Comparison of ENCODE assay signal across 22 cellular contexts in the genomic region with DNA sequence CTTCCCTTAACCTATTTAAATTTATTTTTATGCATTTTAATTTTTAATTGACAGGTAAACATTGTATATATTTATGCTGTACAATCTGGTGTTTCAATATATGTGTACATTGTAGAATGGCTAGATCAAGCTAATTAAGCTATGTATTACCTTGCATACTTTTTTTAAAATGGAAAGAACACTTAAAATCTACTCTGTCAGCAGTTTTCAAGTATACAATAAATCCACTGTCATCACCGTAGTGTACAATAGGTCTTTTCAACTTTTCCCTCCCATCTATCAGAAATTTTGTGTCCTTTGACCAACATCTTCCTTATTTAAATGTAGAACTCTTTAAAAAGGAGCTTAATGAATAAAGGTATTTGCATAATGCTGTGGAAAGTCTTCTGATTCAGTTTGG. TPM values are rescaled to one million over a fixed set of nuclear protein-coding genes. Genes with fewer than 3 reads are reported as not detected.
DNase-seq lines count a peak whose midpoint lies in the region; ATAC-seq, FAIRE-seq and TF ChIP-seq lines count a peak whose summit lies in the region.
"Had no signal": no experiment of that assay in that cellular context is flagged by ENCODE, and none has a peak within 500 bp of the region (broad histone marks: within the 10 kb centered on the region; RNA-seq: fewer than 3 reads in every experiment).

No MANE protein-coding gene starts in this region.

- no peak overlapping the region for H3K27ac Mint-ChIP-seq in activated T-helper 2 cell treated with anti-CD3 and anti-CD28 coated beads, Interferon-gamma antibody, Interleukin-2, Interleukin-4, amounts not matched to agents 10 μg/mL and 5 μg/mL and 100 μg/mL, durations not matched to agents 14 hours and 24 hours and 36 hours
- H3K27ac Mint-ChIP-seq: B cell; CD4-positive, alpha-beta T cell; CD8-positive, alpha-beta T cell had no signal

- TF ChIP-seq POLR2A in A549 (IDR thresholded peaks at IDR 0.05; ENCODE audit: low read length) (no peak), IMR-90 (IDR thresholded peaks at IDR 0.05; ENCODE audit: low read depth, low read length) (no peak), K562 (conservative IDR thresholded peaks at IDR 0.05) (no peak)

- POLR2A ChIA-PET in A549 (lab: Yijun Ruan, JAX) (no interaction called here), IMR-90 (lab: Charles Lee; ENCODE audit: unreplicated experiment) (no interaction called here), K562 (lab: Yijun Ruan, JAX) (interaction anchor here (1.2 kb wide), 1 partner anchor 28 kb away, joined by 3 read pairs; a partner anchor contains a TSS)

- H3K9ac ChIP-seq in IMR-90 (ENCODE audit: low read depth, low read length) (no peak overlapping the region), K562 (ENCODE audit: insufficient read depth in 1 of 2, low read depth in 2 of 2, low read length in 2 of 2) (no peak overlapping the region)
- H3K9ac ChIP-seq: BLaER1 treated with 17β-estradiol and CSF1 and Interleukin-3, amounts not matched to agents 10 nM and 100 nM had no signal

- H3K9me3 Mint-ChIP-seq in activated T-helper 2 cell treated with anti-CD3 and anti-CD28 coated beads, Interferon-gamma antibody, Interleukin-2, Interleukin-4, amounts not matched to agents 10 μg/mL and 5 μg/mL and 100 μg/mL, durations not matched to agents 14 hours and 24 hours and 36 hours: no peaks in the 10 kb centered on the region
- H3K9me3 Mint-ChIP-seq: CD4-positive, alpha-beta T cell; CD8-positive, alpha-beta T cell had no signal

- ATAC-seq in A549: no peak
- no peak for ATAC-seq in IMR-90 (ENCODE audit: low read depth)
- no peak for ATAC-seq in K562
- ATAC-seq in GM18517 (IDR thresholded peaks at IDR 0.05; ENCODE audit: unreplicated experiment): no peak
- ATAC-seq: CD8-positive, alpha-beta T cell had no signal

- no peaks in the 10 kb centered on the region for H3K79me1 ChIP-seq in IMR-90 (ENCODE audit: low read depth in 1 of 2, low read length in 2 of 2)

- H3K9me1 ChIP-seq in IMR-90 (ENCODE audit: insufficient read depth, low read length): no peaks in the 10 kb centered on the region; the same call in 1 of the 2 replicates
- H3K9me1 ChIP-seq in K562 (ENCODE audit: control insufficient read depth, insufficient read depth, low read length): no peaks in the 10 kb centered on the region

- TF ChIP-seq EP300 in A549 (IDR thresholded peaks at IDR 0.05) (no peak), K562 (IDR thresholded peaks at IDR 0.05; ENCODE audit: low read length) (no peak)

- H4K20me1 ChIP-seq in IMR-90 (ENCODE audit: insufficient read depth, low read length) (no peaks in the 10 kb centered on the region), K562 (replicated peaks; ENCODE audit: control insufficient read depth, insufficient read depth, low read length) (no peaks in the 10 kb centered on the region)
- H4K20me1 ChIP-seq: BLaER1 treated with 17β-estradiol and CSF1 and Interleukin-3, amounts not matched to agents 10 nM and 100 nM had no signal

- H3K18ac ChIP-seq in IMR-90 (ENCODE audit: low read depth, low read length): no peak overlapping the region

- H3K4me1 Mint-ChIP-seq in activated T-helper 2 cell treated with anti-CD3 and anti-CD28 coated beads, Interferon-gamma antibody, Interleukin-2, Interleukin-4, amounts not matched to agents 10 μg/mL and 5 μg/mL and 100 μg/mL, durations not matched to agents 14 hours and 24 hours and 36 hours (ENCODE audit: low read depth): no peaks in the 10 kb centered on the region
- H3K4me1 Mint-ChIP-seq: B cell had no signal

- 29% methylated on average over 1 of the region's 1 CpG for WGBS in A549 (ENCODE audit: missing lambda C conversion rate)
- no CpG with 5 or more reads among the region's 1 CpG for WGBS in IMR-90 (ENCODE audit: extremely low coverage in 2 of 2, insufficient read length in 1 of 2), 2 experiments
- 0% methylated on average over 1 of the region's 1 CpG for WGBS in K562 (ENCODE audit: insufficient coverage, low coverage, missing lambda C conversion rate)

- in situ Hi-C loops in IMR-90 (cut with MboI; ENCODE audit: low sequenced_read_pairs): no loop called here
- in situ Hi-C loops in K562 (cut with MboI): loop anchor here (25.0 kb wide), 1 partner anchor 1070 kb away; no protein-coding TSS in a partner anchor

- H3K27ac ChIP-seq in A549 (no peak overlapping the region), IMR-90 (ENCODE audit: insufficient read depth, low read length) (no peak overlapping the region), K562 (ENCODE audit: extremely low read depth, low read depth, low read length) (no peak overlapping the region)
- H3K27ac ChIP-seq: BLaER1 treated with 17β-estradiol and CSF1 and Interleukin-3, amounts not matched to agents 10 nM and 100 nM; C4-2B had no signal

- H3K9me3 ChIP-seq in A549 (no peaks in the 10 kb centered on the region), IMR-90 (ENCODE audit: control insufficient read depth, insufficient read depth, low read length) (no peaks in the 10 kb centered on the region), K562 (replicated peaks; ENCODE audit: control insufficient read depth, insufficient read depth, low read depth, low read length) (no peaks in the 10 kb centered on the region)
- H3K9me3 ChIP-seq: Caco-2 had no signal

- no peak overlapping the region for H2BK20ac ChIP-seq in IMR-90 (ENCODE audit: low read depth, low read length)

- no peak overlapping the region for H3K4ac ChIP-seq in IMR-90 (ENCODE audit: low read depth, low read length)

- H3K4me3 Mint-ChIP-seq in activated T-helper 2 cell treated with anti-CD3 and anti-CD28 coated beads, Interferon-gamma antibody, Interleukin-2, Interleukin-4, amounts not matched to agents 10 μg/mL and 5 μg/mL and 100 μg/mL, durations not matched to agents 14 hours and 24 hours and 36 hours (ENCODE audit: low read depth): no peak overlapping the region
- H3K4me3 Mint-ChIP-seq: B cell; CD4-positive, alpha-beta T cell; CD8-positive, alpha-beta T cell had no signal

- H2BK120ac ChIP-seq in IMR-90 (ENCODE audit: low read depth, low read length): no peak overlapping the region

- no peak overlapping the region for H3K23ac ChIP-seq in IMR-90 (ENCODE audit: low read depth, low read length)

- BruUV-seq in IMR-90 (replicated peaks; lab: Mats Ljungman, UMichigan) (no TSS peak), K562 (replicated peaks; lab: Mats Ljungman, UMichigan) (no TSS peak)

- no peak overlapping the region for H2BK5ac ChIP-seq in IMR-90 (ENCODE audit: low read depth, low read length, poor library complexity, severe bottlenecking)

- no peaks in the 10 kb centered on the region for H3K4me1 ChIP-seq in A549
- no peaks in the 10 kb centered on the region; the same call in 1 of the 2 replicates for H3K4me1 ChIP-seq in IMR-90 (ENCODE audit: control insufficient read depth, insufficient read depth, low read length)
- no peaks in the 10 kb centered on the region for H3K4me1 ChIP-seq in K562 (replicated peaks in 1 of 2; ENCODE audit: control insufficient read depth in 2 of 2, insufficient read depth in 2 of 2, low read length in 2 of 2)
- H3K4me1 ChIP-seq: BLaER1 treated with 17β-estradiol and CSF1 and Interleukin-3, amounts not matched to agents 10 nM and 100 nM; Caco-2 had no signal

- H2AK5ac ChIP-seq in IMR-90 (ENCODE audit: low read depth, low read length): no peak overlapping the region

- no peaks in the 10 kb centered on the region for H3K27me3 ChIP-seq in IMR-90 (ENCODE audit: control insufficient read depth, insufficient read depth, low read length)
- no peaks in the 10 kb centered on the region; a peak in 1 of 5 replicates for H3K27me3 ChIP-seq in K562 (ENCODE audit: control insufficient read depth in 2 of 2, insufficient read depth in 2 of 2, low read length in 2 of 2)
- H3K27me3 ChIP-seq: BLaER1 treated with 17β-estradiol and CSF1 and Interleukin-3, amounts not matched to agents 10 nM and 100 nM had no signal

- H3K56ac ChIP-seq in IMR-90 (ENCODE audit: extremely low read depth, insufficient read depth, low read length): no peak overlapping the region

- DNase-seq in A549 (ENCODE audit: low read depth in 1 of 2, low spot score in 1 of 2) (no peak), IMR-90 (no peak), K562 (ENCODE audit: extremely low read depth in 1 of 4, low spot score in 3 of 4) (no peak), head of caudate nucleus (no peak)
- DNase-seq in activated T-helper 2 cell treated with anti-CD3 and anti-CD28 coated beads, Interferon-gamma antibody, Interleukin-2, Interleukin-4, amounts not matched to agents 10 μg/mL and 5 μg/mL and 100 μg/mL, durations not matched to agents 14 hours and 24 hours and 36 hours (ENCODE audit: low spot score): no peak
- DNase-seq: 8988T; AML-193; Caco-2; Calu3; CD4-positive, alpha-beta T cell; CD8-positive, alpha-beta T cell; DMS79 treated with DMSO at 0.1 percent for 48 hours; GF-D8 had no signal

- no peak overlapping the region for H4K91ac ChIP-seq in IMR-90 (ENCODE audit: insufficient read depth, low read depth, low read length)

- no peaks in the 10 kb centered on the region for H3K36me3 ChIP-seq in IMR-90 (ENCODE audit: control insufficient read depth, insufficient read depth, low read length)
- no peaks in the 10 kb centered on the region for H3K36me3 ChIP-seq in K562 (ENCODE audit: control insufficient read depth, insufficient read depth, low read length)
- H3K36me3 ChIP-seq: BLaER1 treated with 17β-estradiol and CSF1 and Interleukin-3, amounts not matched to agents 10 nM and 100 nM had no signal

- no peaks in the 10 kb centered on the region for H3K79me2 ChIP-seq in K562 (ENCODE audit: control insufficient read depth, insufficient read depth, low read length)

- H2AK9ac ChIP-seq in IMR-90 (replicated peaks; ENCODE audit: low read depth, low read length, poor library complexity): no peak overlapping the region

- no peak overlapping the region for H3K14ac ChIP-seq in IMR-90 (replicated peaks; ENCODE audit: low read depth, low read length)

- FAIRE-seq in A549 (lab: Jason Lieb, UNC) (no peak), K562 (lab: Jason Lieb, UNC) (no peak)
- FAIRE-seq: D721Med, G401.6, GM12892, GM18507, GM19239 had no signal

- H3K4me3 ChIP-seq in A549: no peak overlapping the region
- no peak overlapping the region for H3K4me3 ChIP-seq in IMR-90 (ENCODE audit: insufficient read depth, low read depth, low read length)
- no peak overlapping the region for H3K4me3 ChIP-seq in K562
- H3K4me3 ChIP-seq: BLaER1 treated with 17β-estradiol and CSF1 and Interleukin-3, amounts not matched to agents 10 nM and 100 nM had no signal

- no peak overlapping the region for H2AFZ ChIP-seq in IMR-90 (replicated peaks; ENCODE audit: low read length, poor library complexity)
- H2AFZ ChIP-seq in K562 (ENCODE audit: low read depth, low read length): no peak overlapping the region

- dilution Hi-C loops in IMR-90 (cut with HindIII; ENCODE audit: low sequenced_read_pairs, unreplicated experiment): no loop called here

- intact Hi-C loops in IMR-90 (cut with micrococcal nuclease): no loop called here
- intact Hi-C loops in K562 (cut with micrococcal nuclease): no loop called here
- intact Hi-C loops in activated T-helper 2 cell treated with anti-CD3 and anti-CD28 coated beads, Interferon-gamma antibody, Interleukin-2, Interleukin-4, amounts not matched to agents 10 μg/mL and 5 μg/mL and 100 μg/mL, durations not matched to agents 14 hours and 24 hours and 36 hours (cut with micrococcal nuclease): no loop called here
- intact Hi-C loops in head of caudate nucleus (cut with DNase I): no loop called here

- no peaks in the 10 kb centered on the region for H3K36me3 Mint-ChIP-seq in activated T-helper 2 cell treated with anti-CD3 and anti-CD28 coated beads, Interferon-gamma antibody, Interleukin-2, Interleukin-4, amounts not matched to agents 10 μg/mL and 5 μg/mL and 100 μg/mL, durations not matched to agents 14 hours and 24 hours and 36 hours (ENCODE audit: low read depth)
- H3K36me3 Mint-ChIP-seq: CD8-positive, alpha-beta T cell had no signal

- no peak for TF ChIP-seq CTCF in A549 (IDR thresholded peaks at IDR 0.05)
- no peak for TF ChIP-seq CTCF in IMR-90 (conservative IDR thresholded peaks at IDR 0.05; ENCODE audit: low read depth, low read length)
- TF ChIP-seq CTCF in K562 (IDR thresholded peaks at IDR 0.05 in 2 of 3, conservative IDR thresholded peaks at IDR 0.05 in 1 of 3; ENCODE audit: insufficient read depth in 2 of 3, low read depth in 1 of 3, low read length in 3 of 3): no peak

- TF ChIP-seq RAD21 in A549 (conservative IDR thresholded peaks at IDR 0.05 in 1 of 2, IDR thresholded peaks at IDR 0.05 in 1 of 2): no peak
- TF ChIP-seq RAD21 in IMR-90 (IDR thresholded peaks at IDR 0.05; ENCODE audit: low read length): no peak
- no peak for TF ChIP-seq RAD21 in K562 (CRISPR knock-in tag; conservative IDR thresholded peaks at IDR 0.05 in 1 of 2, IDR thresholded peaks at IDR 0.05 in 1 of 2)

- H4K5ac ChIP-seq in IMR-90 (ENCODE audit: low read depth, low read length): no peak overlapping the region

- H4K8ac ChIP-seq in IMR-90 (ENCODE audit: low read depth in 2 of 2, low read length in 2 of 2): no peak overlapping the region

- no peak overlapping the region for H2BK15ac ChIP-seq in IMR-90 (ENCODE audit: low read depth, low read length)

- CTCF ChIA-PET in A549 (lab: Yijun Ruan, JAX) (no interaction called here), IMR-90 (lab: Yijun Ruan, JAX) (no interaction called here), K562 (lab: Yijun Ruan, JAX; ENCODE audit: low intra/inter-chr PET ratio) (no interaction called here)

- peaks cover 4% of the 10 kb centered on the region for H3K27me3 Mint-ChIP-seq in activated T-helper 2 cell treated with anti-CD3 and anti-CD28 coated beads, Interferon-gamma antibody, Interleukin-2, Interleukin-4, amounts not matched to agents 10 μg/mL and 5 μg/mL and 100 μg/mL, durations not matched to agents 14 hours and 24 hours and 36 hours (ENCODE audit: low read depth)

- H3K4me2 ChIP-seq in A549 (no peak overlapping the region), IMR-90 (ENCODE audit: low read depth, low read length) (no peak overlapping the region), K562 (ENCODE audit: insufficient read depth, low read length) (no peak overlapping the region)
- H3K4me2 ChIP-seq: BLaER1 treated with 17β-estradiol and CSF1 and Interleukin-3, amounts not matched to agents 10 nM and 100 nM had no signal

RNA-seq across cellular contexts. Expression of a gene that starts 27.6 kb away (rescaled TPM):
- polyA plus RNA-seq in A549 (2011; rRNA removed) (2,499 and 2,743 TPM in 2 replicates), A549 (2017; fragmentation: RNase III; extraction: RNeasy Plus Mini Kit Qiagen cat#74134 plus additional on column Dnase treatment) (1,913 to 2,040 TPM (median 1,987 TPM) in 3 replicates), IMR-90 (2012; rRNA removed) (3,906 and 3,925 TPM in 2 replicates), K562 (2011; rRNA removed) (5,249 and 6,224 TPM in 2 replicates), K562 (2014; fragmentation: Illumina TruSeq; extraction: Trizol) (1,443 and 1,772 TPM in 2 replicates), K562 (2014; fragmentation: Nextera tagmentation; extraction: Ambion mirVana) (1,000 to 10,000 TPM; 2,016 to 3,006 TPM), K562 (2014; rRNA removed) (2,945 and 3,407 TPM in 2 replicates)
- 3,589 and 4,526 TPM in 2 replicates for polyA plus RNA-seq in A549 (2012; cell fraction: cytosol; rRNA removed)
- polyA plus RNA-seq in A549 (2012; cell fraction: nucleus; rRNA removed): 1,277 and 1,380 TPM in 2 replicates
- polyA minus RNA-seq in A549 (2011; rRNA and poly(A)+ RNA removed): 1,277 and 1,661 TPM in 2 replicates
- total RNA-seq in IMR-90 (2012; rRNA removed) (1,529 and 2,604 TPM in 2 replicates), K562 (2014; rRNA removed) (2,497 and 2,891 TPM in 2 replicates), K562 (2014; rRNA removed; fragmentation: Illumina TruSeq; extraction: Trizol) (3,394 and 3,487 TPM in 2 replicates), K562 (2015; rRNA removed; fragmentation: Illumina TruSeq; extraction: Trizol) (2,347 and 2,541 TPM in 2 replicates), K562 (2021) (1,973 and 2,048 TPM in 2 replicates)
- polyA plus RNA-seq in IMR-90 (2012; cell fraction: cytosol; rRNA removed): 4,661 and 5,209 TPM in 2 replicates
- polyA plus RNA-seq in IMR-90 (2012; cell fraction: nucleus; rRNA removed; ENCODE audit: low replicate concordance): 958 and 2,207 TPM in 2 replicates
- total RNA-seq in K562 (2011; cell fraction: chromatin; rRNA removed; ENCODE audit: low replicate concordance): 363 and 458 TPM in 2 replicates
- 943 and 1,017 TPM in 2 replicates for total RNA-seq in K562 (2011; cell fraction: nucleolus; rRNA removed)
- 1,246 and 2,729 TPM in 2 replicates for total RNA-seq in K562 (2011; cell fraction: nucleoplasm; rRNA removed)
- 7,336 and 9,426 TPM in 2 replicates for polyA plus RNA-seq in K562 (2011; cell fraction: cytosol; rRNA removed)
- 1,942 and 2,998 TPM in 2 replicates for polyA plus RNA-seq in K562 (2011; cell fraction: nucleus; rRNA removed)
- 4,153 and 5,760 TPM in 2 replicates for polyA plus RNA-seq in K562 (2012)
- polyA minus RNA-seq in K562 (2011; rRNA and poly(A)+ RNA removed): 3,452 and 4,777 TPM in 2 replicates
- polyA minus RNA-seq in K562 (2011; cell fraction: cytosol; rRNA and poly(A)+ RNA removed): 1,188 and 1,495 TPM in 2 replicates
- polyA minus RNA-seq in K562 (2011; cell fraction: nucleus; rRNA and poly(A)+ RNA removed): 441 and 725 TPM in 2 replicates
- 1,179 and 1,223 TPM in 2 replicates for total RNA-seq in activated T-helper 2 cell treated with anti-CD3 and anti-CD28 coated beads, Interferon-gamma antibody, Interleukin-2, Interleukin-4, amounts not matched to agents 10 μg/mL and 5 μg/mL and 100 μg/mL, durations not matched to agents 14 hours and 24 hours and 36 hours

RNA-seq across cellular contexts. Expression of a gene that starts 43.5 kb away (rescaled TPM):
- polyA plus RNA-seq in A549 (2011; rRNA removed) (13.2 and 17.4 TPM in 2 replicates), A549 (2017; fragmentation: RNase III; extraction: RNeasy Plus Mini Kit Qiagen cat#74134 plus additional on column Dnase treatment) (4.2 to 4.5 TPM (median 4.2 TPM) in 3 replicates), IMR-90 (2012; rRNA removed) (1.7 and 2.4 TPM in 2 replicates), K562 (2011; rRNA removed) (25.7 and 49.1 TPM in 2 replicates), K562 (2014; fragmentation: Illumina TruSeq; extraction: Trizol) (35.6 and 41.5 TPM in 2 replicates), K562 (2014; fragmentation: Nextera tagmentation; extraction: Ambion mirVana) (10 to 100 TPM; 10.4 to 14.5 TPM), K562 (2014; rRNA removed) (32.0 and 39.9 TPM in 2 replicates)
- 2.5 and 2.8 TPM in 2 replicates for polyA plus RNA-seq in A549 (2012; cell fraction: cytosol; rRNA removed)
- 1.4 and 3.2 TPM in 2 replicates for polyA plus RNA-seq in A549 (2012; cell fraction: nucleus; rRNA removed)
- 4.1 and 4.5 TPM in 2 replicates for polyA minus RNA-seq in A549 (2011; rRNA and poly(A)+ RNA removed)
- total RNA-seq in IMR-90 (2012; rRNA removed) (2.5 and 6.4 TPM in 2 replicates), K562 (2014; rRNA removed) (26.4 and 28.2 TPM in 2 replicates), K562 (2014; rRNA removed; fragmentation: Illumina TruSeq; extraction: Trizol) (44.7 and 49.6 TPM in 2 replicates), K562 (2015; rRNA removed; fragmentation: Illumina TruSeq; extraction: Trizol) (19.5 and 23.5 TPM in 2 replicates), K562 (2021) (33.2 and 37.5 TPM in 2 replicates)
- polyA plus RNA-seq in IMR-90 (2012; cell fraction: cytosol; rRNA removed): 0.41 and 0.60 TPM in 2 replicates
- polyA plus RNA-seq in IMR-90 (2012; cell fraction: nucleus; rRNA removed; ENCODE audit: low replicate concordance): 0.36 and 3.9 TPM in 2 replicates
- total RNA-seq in K562 (2011; cell fraction: chromatin; rRNA removed; ENCODE audit: low replicate concordance): 47.9 and 106 TPM in 2 replicates
- total RNA-seq in K562 (2011; cell fraction: nucleolus; rRNA removed): 38.9 and 46.3 TPM in 2 replicates
- 71.7 and 73.2 TPM in 2 replicates for total RNA-seq in K562 (2011; cell fraction: nucleoplasm; rRNA removed)
- 11.0 and 21.9 TPM in 2 replicates for polyA plus RNA-seq in K562 (2011; cell fraction: cytosol; rRNA removed)
- 29.5 and 34.9 TPM in 2 replicates for polyA plus RNA-seq in K562 (2011; cell fraction: nucleus; rRNA removed)
- 18.7 and 20.2 TPM in 2 replicates for polyA plus RNA-seq in K562 (2012)
- polyA minus RNA-seq in K562 (2011; rRNA and poly(A)+ RNA removed): 27.6 and 41.0 TPM in 2 replicates
- 7.1 and 12.8 TPM in 2 replicates for polyA minus RNA-seq in K562 (2011; cell fraction: cytosol; rRNA and poly(A)+ RNA removed)
- 11.2 and 11.9 TPM in 2 replicates for polyA minus RNA-seq in K562 (2011; cell fraction: nucleus; rRNA and poly(A)+ RNA removed)
- total RNA-seq in activated T-helper 2 cell treated with anti-CD3 and anti-CD28 coated beads, Interferon-gamma antibody, Interleukin-2, Interleukin-4, amounts not matched to agents 10 μg/mL and 5 μg/mL and 100 μg/mL, durations not matched to agents 14 hours and 24 hours and 36 hours: 3.6 TPM in 2 replicates
